ENCODE assay signal across 1 cellular context in genomic region chr10:101453791-101454718, GRCh38.
TF ChIP-seq lines count a peak whose summit lies in the region.

No MANE protein-coding gene starts in this region.

TF ChIP-seq in K562, 482 proteins besides CTCF, POLR2A, EP300 and RAD21 (continued from another document):
- TF ChIP-seq FOXM1 (IDR thresholded peaks at IDR 0.05; ENCODE audit: low read depth) (peak; percentile 39), FOXM1 (CRISPR knock-in tag; IDR thresholded peaks at IDR 0.05; ENCODE audit: low read depth) (no peak), PHF8 (IDR thresholded peaks at IDR 0.05; ENCODE audit: borderline replicate concordance, low read length) (no peak), SUPT5H (IDR thresholded peaks at IDR 0.05) (no peak), SMARCB1 (IDR thresholded peaks at IDR 0.05; ENCODE audit: insufficient read length, low read depth) (no peak), MTA3 (IDR thresholded peaks at IDR 0.05; ENCODE audit: borderline replicate concordance) (peak; percentile 40; the same call in 1 of the 2 replicates), SNAPC5 (CRISPR knock-in tag; IDR thresholded peaks at IDR 0.05) (no peak), ZNF274 (IDR thresholded peaks at IDR 0.05; ENCODE audit: borderline replicate concordance, low read depth, low read length) (no peak), RCOR1 (IDR thresholded peaks at IDR 0.05; ENCODE audit: borderline replicate concordance in 1 of 2, low read depth in 2 of 2, low read length in 2 of 2) (0 out of 4 replicates have a peak, but pooled peaks of 1 of the 2 experiments have one; percentile 16)
TF ChIP-seq in K562: peak in this region for 31.
